In the genomic region with DNA sequence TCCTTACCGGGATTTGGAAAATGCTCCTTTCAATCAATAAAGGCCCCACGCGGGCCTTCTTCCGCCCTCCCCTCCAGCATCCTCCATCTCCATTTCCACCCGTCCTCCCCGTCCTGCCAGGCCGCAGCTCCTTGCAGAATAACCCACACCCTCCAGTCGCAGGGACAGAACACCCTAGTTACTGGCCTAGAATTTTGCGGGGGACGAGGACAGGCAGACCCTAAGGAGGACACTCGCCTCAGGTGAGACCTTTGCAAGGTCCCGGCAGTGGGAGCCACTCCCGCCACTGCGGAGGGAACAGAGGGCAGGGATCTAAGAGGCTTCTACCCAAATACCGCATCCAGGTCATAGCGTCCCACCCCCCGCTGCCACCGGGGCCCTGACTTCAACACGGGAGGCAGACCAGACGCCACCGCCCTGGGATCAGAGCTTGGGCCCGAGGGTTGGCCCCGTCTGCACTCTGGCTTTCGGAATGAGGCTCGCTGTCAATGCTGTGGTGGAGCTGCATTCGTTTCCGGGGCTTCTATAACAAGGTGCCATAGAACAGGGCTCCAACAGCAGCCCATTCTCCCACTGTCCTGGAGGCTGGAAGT, we compare ENCODE assay signal across 20 cellular contexts.
"Had no signal": no experiment of that assay in that cellular context is flagged by ENCODE, and none has a peak within 500 bp of the region (broad histone marks: within the 10 kb centered on the region; RNA-seq: fewer than 3 reads in every experiment).

No MANE protein-coding gene starts in this region.

- ATAC-seq: gastrocnemius medialis; heart right ventricle; left lobe of liver; stimulated activated effector memory CD8-positive, alpha-beta T cell treated with anti-CD3 and anti-CD28 coated beads, Interleukin-12 subunit alpha, Interleukin-12 subunit beta, amount 100 ng/mL, for 72 hours; stimulated activated naive CD8-positive, alpha-beta T cell treated with anti-CD3 and anti-CD28 coated beads, Interleukin-15, amount 100 ng/mL, for 72 hours had no signal

- H3K4me3 Mint-ChIP-seq: central memory CD8-positive, alpha-beta T cell; memory B cell; nephron; stimulated activated effector memory CD8-positive, alpha-beta T cell treated with anti-CD3 and anti-CD28 coated beads, Interleukin-12 subunit alpha, Interleukin-12 subunit beta, amount 100 ng/mL, for 72 hours; stimulated activated naive CD8-positive, alpha-beta T cell treated with anti-CD3 and anti-CD28 coated beads, Interleukin-15, amount 100 ng/mL, for 72 hours had no signal

- H3K27ac ChIP-seq: epithelial cell of prostate, esophagus muscularis mucosa, gastrocnemius medialis, heart right ventricle, neutrophil, ovary, right atrium auricular region, testis, tibial nerve had no signal

- H3K9me3 Mint-ChIP-seq: central memory CD8-positive, alpha-beta T cell; memory B cell; nephron; stimulated activated effector memory CD8-positive, alpha-beta T cell treated with anti-CD3 and anti-CD28 coated beads, Interleukin-12 subunit alpha, Interleukin-12 subunit beta, amount 100 ng/mL, for 72 hours; stimulated activated naive CD8-positive, alpha-beta T cell treated with anti-CD3 and anti-CD28 coated beads, Interleukin-15, amount 100 ng/mL, for 72 hours had no signal

- H3K27ac Mint-ChIP-seq: memory B cell; nephron; stimulated activated effector memory CD8-positive, alpha-beta T cell treated with anti-CD3 and anti-CD28 coated beads, Interleukin-12 subunit alpha, Interleukin-12 subunit beta, amount 100 ng/mL, for 72 hours; stimulated activated naive CD8-positive, alpha-beta T cell treated with anti-CD3 and anti-CD28 coated beads, Interleukin-15, amount 100 ng/mL, for 72 hours had no signal

- H3K4me1 Mint-ChIP-seq: nephron had no signal

- H3K36me3 Mint-ChIP-seq: memory B cell; stimulated activated effector memory CD8-positive, alpha-beta T cell treated with anti-CD3 and anti-CD28 coated beads, Interleukin-12 subunit alpha, Interleukin-12 subunit beta, amount 100 ng/mL, for 72 hours had no signal

- H3K4me2 ChIP-seq: smooth muscle cell had no signal

- H3K9me3 ChIP-seq: esophagus muscularis mucosa, gastrocnemius medialis, heart right ventricle, neutrophil, right atrium auricular region, testis, tibial nerve had no signal

- H3K27me3 ChIP-seq: ovary, right atrium auricular region, testis had no signal

- H3K36me3 ChIP-seq: esophagus muscularis mucosa, gastrocnemius medialis, heart right ventricle, neutrophil, ovary, right atrium auricular region, tibial nerve had no signal

- DNase-seq: effector memory CD4-positive, alpha-beta T cell; gastrocnemius medialis; heart right ventricle; hypothalamus; midbrain; ovary; stimulated activated CD4-positive, alpha-beta T cell treated with anti-CD3 and anti-CD28 coated beads, Interleukin-2, amount 100 ng/mL, for 48 hours; stimulated activated naive CD8-positive, alpha-beta T cell treated with anti-CD3 and anti-CD28 coated beads, Interleukin-15, amount 100 ng/mL, for 72 hours; testis had no signal

- H3K4me1 ChIP-seq: testis had no signal

- H3K4me3 ChIP-seq: esophagus muscularis mucosa, gastrocnemius medialis, heart right ventricle, ovary, right atrium auricular region, smooth muscle cell, testis, tibial nerve had no signal
